1 cellular context compared by ENCODE assay signal in genomic region chr20:41654292-41654691, GRCh38.
TF ChIP-seq lines count a peak whose summit lies in the region.

No MANE protein-coding gene starts in this region.

TF ChIP-seq in GM23338, 12 proteins besides CTCF, POLR2A, EP300 and RAD21 (continued from another document):
- TF ChIP-seq CREB1 (CRISPR knock-in tag; IDR thresholded peaks at IDR 0.05; ENCODE audit: low read depth): no peak
- no peak for TF ChIP-seq STAT1 (IDR thresholded peaks at IDR 0.05; ENCODE audit: unreplicated experiment)
- TF ChIP-seq ZNF114 (CRISPR knock-in tag; IDR thresholded peaks at IDR 0.05): no peak
- no peak for TF ChIP-seq REST (IDR thresholded peaks at IDR 0.05; ENCODE audit: unreplicated experiment)
